In the genomic region with DNA sequence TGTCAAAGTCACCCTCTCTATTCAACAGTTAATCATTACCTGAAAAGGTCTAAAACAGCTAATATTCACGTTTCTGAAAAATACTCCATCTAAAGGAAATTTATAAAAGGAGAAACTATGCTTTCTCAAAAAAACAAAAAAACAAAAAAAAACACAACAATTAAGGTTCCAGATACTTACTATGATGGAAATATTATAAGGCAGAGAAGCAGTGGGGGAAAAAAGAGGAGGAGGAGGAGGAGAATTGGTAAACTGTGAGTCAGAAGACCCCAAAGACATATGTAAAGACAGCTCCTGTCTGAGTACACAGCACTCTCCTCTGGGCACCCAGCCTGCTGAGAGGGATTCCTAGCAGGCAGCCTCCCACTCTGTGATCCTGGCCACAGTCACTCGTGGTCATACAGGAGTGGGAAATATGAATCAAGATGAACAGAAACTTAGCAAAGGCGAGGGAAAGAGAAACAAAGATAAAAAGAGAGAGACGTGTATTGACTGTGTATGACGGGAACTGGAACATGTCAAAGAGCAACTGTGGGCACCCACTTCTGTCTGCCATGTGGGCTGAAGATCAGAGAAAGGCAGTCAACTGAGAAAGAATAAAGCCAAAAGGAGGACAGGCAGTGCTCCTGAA, we compare ENCODE assay signal across 8 cellular contexts.
A peak's percentile ranks its signal among the peaks of the same experiment; 100 is the strongest.
DNase-seq lines count a peak whose midpoint lies in the region; ATAC-seq, FAIRE-seq and TF ChIP-seq lines count a peak whose summit lies in the region.

No MANE protein-coding gene starts in this region.

- FAIRE-seq in GM19239 (lab: Jason Lieb, UNC): peak; percentile 85

- H3K4me3 Mint-ChIP-seq in activated naive CD4-positive, alpha-beta T cell treated with anti-CD3 and anti-CD28 coated beads, Interleukin-2, amount 50 U/mL, for 24 hours: peak overlapping the region; percentile 74

- POLR2A ChIA-PET in GM10248 (lab: Yijun Ruan, JAX): interaction anchor here (1.7 kb wide), 1 partner anchor 11 kb away, joined by 6 read pairs; no protein-coding TSS in a partner anchor

- H3K36me3 Mint-ChIP-seq in activated naive CD4-positive, alpha-beta T cell treated with anti-CD3 and anti-CD28 coated beads, Interleukin-2, amount 50 U/mL, for 24 hours: peaks cover 5% of the 10 kb centered on the region

- ATAC-seq in HG03135 (IDR thresholded peaks at IDR 0.05; ENCODE audit: unreplicated experiment): peak; percentile 73

- DNase-seq in GM19239 (ENCODE audit: insufficient read length, low spot score) (no peak), GM10248 (ENCODE audit: extremely low spot score) (no peak), glomerular visceral epithelial cell (ENCODE audit: extremely low spot score) (no peak), SKM-1 (lab: John Stamatoyannopoulos, UW; ENCODE audit: unreplicated experiment) (no peak), activated gamma-delta T cell (lab: John Stamatoyannopoulos, UW) (no peak)
- DNase-seq in stimulated activated CD4-positive, alpha-beta T cell treated with anti-CD3 and anti-CD28 coated beads, TNF-alpha, amount 100 ng/mL, for 48 hours (ENCODE audit: low read depth in 3 of 3): peak; percentile 4 to 33 (median 19)

- H3K9me3 Mint-ChIP-seq in activated naive CD4-positive, alpha-beta T cell treated with anti-CD3 and anti-CD28 coated beads, Interleukin-2, amount 50 U/mL, for 24 hours: no peaks in the 10 kb centered on the region

- CTCF ChIA-PET in GM10248 (lab: Yijun Ruan, JAX): interaction anchor here (1.5 kb wide), 1 partner anchor 105 kb away, joined by 4 read pairs; no protein-coding TSS in a partner anchor

- peaks cover 41% of the 10 kb centered on the region for H3K4me1 Mint-ChIP-seq in activated naive CD4-positive, alpha-beta T cell treated with anti-CD3 and anti-CD28 coated beads, Interleukin-2, amount 50 U/mL, for 24 hours

- no peaks in the 10 kb centered on the region for H3K27me3 Mint-ChIP-seq in activated naive CD4-positive, alpha-beta T cell treated with anti-CD3 and anti-CD28 coated beads, Interleukin-2, amount 50 U/mL, for 24 hours

- no peak for TF ChIP-seq CTCF in GM10248 (IDR thresholded peaks at IDR 0.05; ENCODE audit: control extremely low read depth, extremely low read depth, low read depth, missing control alignments)

- H3K27ac Mint-ChIP-seq in activated naive CD4-positive, alpha-beta T cell treated with anti-CD3 and anti-CD28 coated beads, Interleukin-2, amount 50 U/mL, for 24 hours: peak overlapping the region; percentile 99

Comparison
In these comparisons a context has a peak if more than half of its experiments do, and no peak if none do; other contexts are left out.
1. DNase-seq: peak in stimulated activated CD4-positive, alpha-beta T cell treated with anti-CD3 and anti-CD28 coated beads, TNF-alpha, amount 100 ng/mL, for 48 hours (3 of 3); none in GM19239 (single experiment), GM10248 (single experiment), glomerular visceral epithelial cell (single experiment), SKM-1 (single experiment) and activated gamma-delta T cell (single experiment).